13 cellular contexts compared by ENCODE assay signal in the genomic region with DNA sequence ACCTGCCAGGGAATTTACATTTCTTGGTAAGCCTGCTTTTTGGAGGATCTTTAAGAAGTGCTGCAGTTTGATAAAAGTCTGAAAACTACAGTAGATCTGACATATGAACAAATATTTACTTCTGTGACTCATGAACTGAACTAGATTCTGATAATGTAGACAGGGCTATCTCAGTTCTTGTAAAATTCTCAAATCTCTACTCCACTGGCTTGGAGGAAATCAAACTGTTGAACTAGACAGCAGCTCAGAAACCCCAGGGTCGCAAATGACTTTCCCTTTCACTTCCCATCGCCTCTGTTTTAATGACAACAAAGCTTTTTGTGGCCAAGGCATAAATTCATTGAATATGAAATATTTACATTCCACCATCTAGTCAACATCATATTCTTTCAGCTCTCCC. TPM values are rescaled to one million over a fixed set of nuclear protein-coding genes. Genes with fewer than 3 reads are reported as not detected.
DNase-seq lines count a peak whose midpoint lies in the region; ATAC-seq and TF ChIP-seq lines count a peak whose summit lies in the region.
"Had no signal": no experiment of that assay in that cellular context is flagged by ENCODE, and none has a peak within 500 bp of the region (broad histone marks: within the 10 kb centered on the region; RNA-seq: fewer than 3 reads in every experiment).

No MANE protein-coding gene starts in this region.

- H4K5ac ChIP-seq in IMR-90 (ENCODE audit: low read depth, low read length) = no peak overlapping the region

- peak; percentile 46 for ATAC-seq in GM18498 (IDR thresholded peaks at IDR 0.05; ENCODE audit: unreplicated experiment)
- peak; percentile 43 for ATAC-seq in GM21526 (IDR thresholded peaks at IDR 0.05; ENCODE audit: low FRiP score, unreplicated experiment)
- peak; percentile 49 for ATAC-seq in IMR-90 (ENCODE audit: low read depth)
- ATAC-seq in memory B cell (ENCODE audit: low read depth) = peak; percentile 82
- ATAC-seq in GM18870 (IDR thresholded peaks at IDR 0.05; ENCODE audit: unreplicated experiment) = no peak
- ATAC-seq: Right ventricle myocardium inferior had no signal

- H2AK5ac ChIP-seq in IMR-90 (ENCODE audit: low read depth, low read length) = no peak overlapping the region

- no peaks in the 10 kb centered on the region for H4K20me1 ChIP-seq in IMR-90 (ENCODE audit: insufficient read depth, low read length)

- no peak overlapping the region for H4K91ac ChIP-seq in IMR-90 (ENCODE audit: insufficient read depth, low read depth, low read length)

- WGBS in IMR-90 (ENCODE audit: extremely low coverage in 2 of 2, insufficient read length in 1 of 2), 2 experiments = no CpG with 5 or more reads among the region's 2 CpGs

- no peak overlapping the region for H3K23ac ChIP-seq in IMR-90 (ENCODE audit: low read depth, low read length)

- H3K79me1 ChIP-seq in IMR-90 (ENCODE audit: low read depth in 1 of 2, low read length in 2 of 2) = no peaks in the 10 kb centered on the region

- H2BK5ac ChIP-seq in IMR-90 (ENCODE audit: low read depth, low read length, poor library complexity, severe bottlenecking) = no peak overlapping the region

- TF ChIP-seq RAD21 in IMR-90 (IDR thresholded peaks at IDR 0.05; ENCODE audit: low read length) = no peak

- CTCF ChIA-PET in IMR-90 (lab: Yijun Ruan, JAX) = interaction anchor here (0.7 kb wide), 1 partner anchor 381 kb away, joined by 3 read pairs; no protein-coding TSS in a partner anchor

- H3K4ac ChIP-seq in IMR-90 (ENCODE audit: low read depth, low read length) = no peak overlapping the region

- no peaks in the 10 kb centered on the region for H3K36me3 ChIP-seq in IMR-90 (ENCODE audit: control insufficient read depth, insufficient read depth, low read length)
- H3K36me3 ChIP-seq: left ventricle myocardium inferior, thoracic aorta had no signal

- no peak overlapping the region for H3K18ac ChIP-seq in IMR-90 (ENCODE audit: low read depth, low read length)

- no peak overlapping the region for H2BK15ac ChIP-seq in IMR-90 (ENCODE audit: low read depth, low read length)

- H3K27me3 Mint-ChIP-seq in memory B cell = no peaks in the 10 kb centered on the region

- no peak overlapping the region for H2BK20ac ChIP-seq in IMR-90 (ENCODE audit: low read depth, low read length)

- peaks cover 2% of the 10 kb centered on the region; the same call in 1 of the 2 replicates for H3K27me3 ChIP-seq in IMR-90 (ENCODE audit: control insufficient read depth, insufficient read depth, low read length)

- no peaks in the 10 kb centered on the region for H3K9me3 ChIP-seq in IMR-90 (ENCODE audit: control insufficient read depth, insufficient read depth, low read length)
- H3K9me3 ChIP-seq: left ventricle myocardium inferior, thoracic aorta had no signal

- H3K9me3 Mint-ChIP-seq in memory B cell = no peaks in the 10 kb centered on the region

- no peak overlapping the region for H2AFZ ChIP-seq in IMR-90 (replicated peaks; ENCODE audit: low read length, poor library complexity)

- BruUV-seq in IMR-90 (replicated peaks; lab: Mats Ljungman, UMichigan) = no TSS peak

- POLR2A ChIA-PET in IMR-90 (lab: Charles Lee; ENCODE audit: unreplicated experiment) = no interaction called here

- no peaks in the 10 kb centered on the region for H3K9me1 ChIP-seq in IMR-90 (ENCODE audit: insufficient read depth, low read length)

- H3K36me3 Mint-ChIP-seq in memory B cell = peaks cover 2% of the 10 kb centered on the region

- H3K27ac ChIP-seq in IMR-90 (ENCODE audit: insufficient read depth, low read length) = no peak overlapping the region
- no peak overlapping the region for H3K27ac ChIP-seq in substantia nigra (ENCODE audit: low read depth, low read length, poor library complexity, severe bottlenecking)
- H3K27ac ChIP-seq: left ventricle myocardium inferior, skin epidermis, thoracic aorta had no signal

- H3K14ac ChIP-seq in IMR-90 (replicated peaks; ENCODE audit: low read depth, low read length) = no peak overlapping the region

- H3K27ac Mint-ChIP-seq in memory B cell = peak overlapping the region; percentile 46
- H3K27ac Mint-ChIP-seq: activated naive CD8-positive, alpha-beta T cell had no signal

- no peak for TF ChIP-seq POLR2A in IMR-90 (IDR thresholded peaks at IDR 0.05; ENCODE audit: low read depth, low read length)

- TF ChIP-seq CTCF in IMR-90 (conservative IDR thresholded peaks at IDR 0.05; ENCODE audit: low read depth, low read length) = no peak

- H3K56ac ChIP-seq in IMR-90 (ENCODE audit: extremely low read depth, insufficient read depth, low read length) = no peak overlapping the region

- intact Hi-C loops in IMR-90 (cut with micrococcal nuclease) = no loop called here

- dilution Hi-C loops in IMR-90 (cut with HindIII; ENCODE audit: low sequenced_read_pairs, unreplicated experiment) = no loop called here

- H2BK120ac ChIP-seq in IMR-90 (ENCODE audit: low read depth, low read length) = no peak overlapping the region

- in situ Hi-C loops in IMR-90 (cut with MboI; ENCODE audit: low sequenced_read_pairs) = no loop called here

- no peak for DNase-seq in IMR-90
- no peak for DNase-seq in memory B cell (ENCODE audit: low spot score in 2 of 2)
- no peak for DNase-seq in substantia nigra (lab: John Stamatoyannopoulos, UW)
- no peak for DNase-seq in OCI-M2 (lab: John Stamatoyannopoulos, UW; ENCODE audit: unreplicated experiment)
- DNase-seq: cerebellar nuclear complex, left ventricle myocardium inferior had no signal

- H3K4me3 ChIP-seq in IMR-90 (ENCODE audit: insufficient read depth, low read depth, low read length) = no peak overlapping the region
- H3K4me3 ChIP-seq: left ventricle myocardium inferior, skin epidermis, thoracic aorta had no signal

- H4K8ac ChIP-seq in IMR-90 (ENCODE audit: low read depth in 2 of 2, low read length in 2 of 2) = no peak overlapping the region

- H3K4me2 ChIP-seq in IMR-90 (ENCODE audit: low read depth, low read length) = peak overlapping the region; percentile 40

- H2AK9ac ChIP-seq in IMR-90 (replicated peaks; ENCODE audit: low read depth, low read length, poor library complexity) = no peak overlapping the region

- H3K4me3 Mint-ChIP-seq in memory B cell = peak overlapping the region; percentile 53
- H3K4me3 Mint-ChIP-seq: activated naive CD8-positive, alpha-beta T cell had no signal

- H3K4me1 Mint-ChIP-seq in memory B cell = peaks cover 15% of the 10 kb centered on the region

- no peaks in the 10 kb centered on the region for H3K4me1 ChIP-seq in IMR-90 (ENCODE audit: control insufficient read depth, insufficient read depth, low read length)
- H3K4me1 ChIP-seq: left ventricle myocardium inferior had no signal

- H3K9ac ChIP-seq in IMR-90 (ENCODE audit: low read depth, low read length) = no peak overlapping the region

TF ChIP-seq in IMR-90, 13 proteins besides CTCF, POLR2A, EP300 and RAD21:
- TF ChIP-seq CEBPB (IDR thresholded peaks at IDR 0.05; ENCODE audit: low read depth, low read length) = no peak
- no peak for TF ChIP-seq NFE2L2 (IDR thresholded peaks at IDR 0.05; ENCODE audit: low read depth, low read length)
- TF ChIP-seq MAZ (IDR thresholded peaks at IDR 0.05; ENCODE audit: borderline replicate concordance, low read depth, low read length) = no peak
- no peak for TF ChIP-seq MXI1 (IDR thresholded peaks at IDR 0.05; ENCODE audit: borderline replicate concordance, low read depth, low read length)
- TF ChIP-seq MAFK (IDR thresholded peaks at IDR 0.05; ENCODE audit: low read depth, low read length) = no peak
- no peak for TF ChIP-seq FOS (IDR thresholded peaks at IDR 0.05; ENCODE audit: low read depth, low read length)
- TF ChIP-seq, protein P1, sequence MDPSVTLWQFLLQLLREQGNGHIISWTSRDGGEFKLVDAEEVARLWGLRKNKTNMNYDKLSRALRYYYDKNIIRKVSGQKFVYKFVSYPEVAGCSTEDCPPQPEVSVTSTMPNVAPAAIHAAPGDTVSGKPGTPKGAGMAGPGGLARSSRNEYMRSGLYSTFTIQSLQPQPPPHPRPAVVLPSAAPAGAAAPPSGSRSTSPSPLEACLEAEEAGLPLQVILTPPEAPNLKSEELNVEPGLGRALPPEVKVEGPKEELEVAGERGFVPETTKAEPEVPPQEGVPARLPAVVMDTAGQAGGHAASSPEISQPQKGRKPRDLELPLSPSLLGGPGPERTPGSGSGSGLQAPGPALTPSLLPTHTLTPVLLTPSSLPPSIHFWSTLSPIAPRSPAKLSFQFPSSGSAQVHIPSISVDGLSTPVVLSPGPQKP (IDR thresholded peaks at IDR 0.05; ENCODE audit: borderline replicate concordance, low read depth, low read length) = no peak
- no peak for TF ChIP-seq BHLHE40 (IDR thresholded peaks at IDR 0.05; ENCODE audit: low read depth, low read length)

RNA-seq across cellular contexts. Expression of a gene that starts 15.4 kb away (rescaled TPM):
- total RNA-seq in IMR-90 (2012; rRNA removed) = 86.9 and 106 TPM in 2 replicates
- 84.3 and 112 TPM in 2 replicates for polyA plus RNA-seq in IMR-90 (2012; rRNA removed)
- polyA plus RNA-seq in IMR-90 (2012; cell fraction: cytosol; rRNA removed) = 71.7 and 77.1 TPM in 2 replicates
- 24.6 and 64.2 TPM in 2 replicates for polyA plus RNA-seq in IMR-90 (2012; cell fraction: nucleus; rRNA removed; ENCODE audit: low replicate concordance)

RNA-seq across cellular contexts. Expression of a gene that starts 35.4 kb away (rescaled TPM):
- 77.4 and 82.2 TPM in 2 replicates for total RNA-seq in IMR-90 (2012; rRNA removed)
- polyA plus RNA-seq in IMR-90 (2012; rRNA removed) = 7.7 and 9.9 TPM in 2 replicates
- polyA plus RNA-seq in IMR-90 (2012; cell fraction: cytosol; rRNA removed) = 2.1 TPM in 2 replicates
- 4.4 and 32.2 TPM in 2 replicates for polyA plus RNA-seq in IMR-90 (2012; cell fraction: nucleus; rRNA removed; ENCODE audit: low replicate concordance)
